In the genomic region with DNA sequence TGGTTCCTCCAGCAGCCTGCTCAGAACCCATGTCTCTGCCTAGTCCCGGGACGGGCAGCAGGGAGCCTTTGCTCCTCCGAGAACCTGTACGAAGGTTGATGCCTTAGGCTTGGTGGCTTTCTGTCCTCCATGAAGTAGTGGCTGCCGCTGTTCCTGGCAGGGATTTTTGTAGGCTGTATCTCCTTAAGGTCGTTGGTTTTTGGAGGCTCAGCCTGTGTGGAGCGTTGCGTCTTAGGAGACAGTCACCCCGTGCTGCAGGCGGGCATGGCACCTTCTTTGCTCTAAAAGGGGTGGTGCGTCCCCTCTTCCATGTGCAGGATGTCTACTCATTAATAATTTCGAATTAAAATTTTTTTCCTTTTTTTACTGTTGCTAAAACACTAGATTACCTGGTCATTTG, we compare ENCODE assay signal across 21 cellular contexts.
DNase-seq lines count a peak whose midpoint lies in the region; ATAC-seq and TF ChIP-seq lines count a peak whose summit lies in the region.
"Had no signal": no experiment of that assay in that cellular context is flagged by ENCODE, and none has a peak within 500 bp of the region (broad histone marks: within the 10 kb centered on the region; RNA-seq: fewer than 3 reads in every experiment).

No MANE protein-coding gene starts in this region.

- intact Hi-C loops in spleen (cut with DNase I; ENCODE audit: low total_unique reads), result no loop called here
- intact Hi-C loops in mammary epithelial cell (cut with micrococcal nuclease), result no loop called here

- CTCF ChIA-PET in mammary epithelial cell (lab: Charles Lee; ENCODE audit: low non-redundant PET), result no interaction called here

- no peaks in the 10 kb centered on the region for H3K27me3 Mint-ChIP-seq in endothelial cell (ENCODE audit: unreplicated experiment)
- H3K27me3 Mint-ChIP-seq: CD4-positive, alpha-beta memory T cell; CD4-positive, CD25-positive, alpha-beta regulatory T cell; CD8-positive, alpha-beta memory T cell had no signal

- ATAC-seq in GM18505 (IDR thresholded peaks at IDR 0.05; ENCODE audit: unreplicated experiment), result no peak

- dilution Hi-C loops in mammary epithelial cell (cut with HindIII; ENCODE audit: low sequenced_read_pairs), result no loop called here

- H3K9ac ChIP-seq in mammary epithelial cell (ENCODE audit: insufficient read depth, low read length), result no peak overlapping the region
- H3K9ac ChIP-seq: BLaER1 had no signal

- H4K20me1 ChIP-seq in mammary epithelial cell (ENCODE audit: insufficient read depth, low read length), result no peaks in the 10 kb centered on the region

- H3K9me3 Mint-ChIP-seq in endothelial cell (ENCODE audit: unreplicated experiment), result no peaks in the 10 kb centered on the region
- H3K9me3 Mint-ChIP-seq: CD14-positive monocyte; CD4-positive, alpha-beta memory T cell; CD4-positive, CD25-positive, alpha-beta regulatory T cell; CD8-positive, alpha-beta memory T cell had no signal

- H3K27ac Mint-ChIP-seq in endothelial cell (ENCODE audit: unreplicated experiment), result no peak overlapping the region
- H3K27ac Mint-ChIP-seq: CD8-positive, alpha-beta memory T cell had no signal

- H3K27me3 ChIP-seq in spleen (replicated peaks in 1 of 7), result no peaks in the 10 kb centered on the region
- no peaks in the 10 kb centered on the region for H3K27me3 ChIP-seq in mammary epithelial cell (ENCODE audit: insufficient read depth, low read length)
- H3K27me3 ChIP-seq: BE2C, BLaER1 had no signal

- in situ Hi-C loops in mammary epithelial cell (cut with MboI; ENCODE audit: low sequenced_read_pairs in 2 of 2), result no loop called here

- H2AFZ ChIP-seq in mammary epithelial cell (ENCODE audit: low read depth, low read length), result no peak overlapping the region

- no peaks in the 10 kb centered on the region for H3K9me3 ChIP-seq in spleen
- H3K9me3 ChIP-seq in mammary epithelial cell (replicated peaks; ENCODE audit: insufficient read depth, low read length), result no peaks in the 10 kb centered on the region
- H3K9me3 ChIP-seq: BE2C, BLaER1 had no signal

- H3K4me2 ChIP-seq in mammary epithelial cell (ENCODE audit: insufficient read depth, low read depth, low read length), result no peak overlapping the region
- H3K4me2 ChIP-seq: BLaER1 had no signal

- H3K79me2 ChIP-seq in mammary epithelial cell (ENCODE audit: insufficient read depth, low read length), result no peaks in the 10 kb centered on the region

- TF ChIP-seq POLR2A in spleen (IDR thresholded peaks at IDR 0.05), result no peak
- TF ChIP-seq POLR2A in GM18505 (IDR thresholded peaks at IDR 0.05; ENCODE audit: borderline replicate concordance, extremely low read depth, insufficient read depth, insufficient read length), result no peak

- H3K4me1 Mint-ChIP-seq in endothelial cell (ENCODE audit: unreplicated experiment), result no peaks in the 10 kb centered on the region
- H3K4me1 Mint-ChIP-seq: CD14-positive monocyte had no signal

- H3K36me3 ChIP-seq in spleen (peaks cover 6 to 100% (median 99%) of the 10 kb centered on the region in 6 donors), mammary epithelial cell (ENCODE audit: insufficient read depth, low read length) (peaks cover 19% of the 10 kb centered on the region)

- H3K4me1 ChIP-seq in spleen, result no peaks in the 10 kb centered on the region
- H3K4me1 ChIP-seq in mammary epithelial cell (ENCODE audit: insufficient read depth, low read length), result no peaks in the 10 kb centered on the region
- H3K4me1 ChIP-seq: BE2C, BLaER1 had no signal

- H3K27ac ChIP-seq in spleen (no peak overlapping the region), mammary epithelial cell (ENCODE audit: insufficient read depth, low read depth, low read length) (no peak overlapping the region)
- H3K27ac ChIP-seq: BLaER1 had no signal

- H3K4me3 ChIP-seq in spleen, result no peak overlapping the region
- no peak overlapping the region for H3K4me3 ChIP-seq in mammary epithelial cell (replicated peaks in 1 of 3; ENCODE audit: insufficient read depth in 1 of 3, low read depth in 2 of 3, low read length in 3 of 3)
- H3K4me3 ChIP-seq: BLaER1 had no signal

- peaks cover 75% of the 10 kb centered on the region for H3K36me3 Mint-ChIP-seq in endothelial cell (ENCODE audit: low read depth, unreplicated experiment)

- WGBS in spleen, 5 donors, result 95 to 97% (median 96%) methylated on average over 10 to 12 of the region's 12 CpGs
- WGBS in mammary epithelial cell (ENCODE audit: low coverage, missing lambda C conversion rate), result 96% methylated on average over 9 of the region's 12 CpGs

- peak; percentile 41 for DNase-seq in activated effector memory CD4-positive, alpha-beta T cell treated with anti-CD3 and anti-CD28 coated beads, Interleukin-2, amount 50 U/mL, for 16 hours
- DNase-seq in activated effector memory CD4-positive, alpha-beta T cell treated with Interleukin-2 at 50 U/mL for 16 hours, result no peak
- DNase-seq in endothelial cell (ENCODE audit: low spot score) (no peak), mesenteric fat pad (ENCODE audit: low spot score) (peak; percentile 51), spleen (peak; percentile 44), mammary epithelial cell (no peak), DMS114 treated with DMSO at 0.1 percent for 48 hours (lab: John Stamatoyannopoulos, UW; ENCODE audit: unreplicated experiment) (no peak)
- DNase-seq: 8988T; ACHN; BE2C; C1 segment of cervical spinal cord; CD4-positive, alpha-beta memory T cell; CD4-positive, CD25-positive, alpha-beta regulatory T cell; CD8-positive, alpha-beta memory T cell; COR-L47; DMS 273 treated with DMSO at 0.1 percent for 48 hours; DMS79 treated with DMSO at 0.1 percent for 48 hours; GF-D8 had no signal

- no peak for TF ChIP-seq CTCF in endothelial cell (IDR thresholded peaks at IDR 0.05; ENCODE audit: unreplicated experiment)
- TF ChIP-seq CTCF in spleen (IDR thresholded peaks at IDR 0.05 in 8 of 11, conservative IDR thresholded peaks at IDR 0.05 in 3 of 11), result no peak
- TF ChIP-seq CTCF in mammary epithelial cell (conservative IDR thresholded peaks at IDR 0.05 in 1 of 2, IDR thresholded peaks at IDR 0.05 in 1 of 2; ENCODE audit: extremely low read depth in 1 of 2, insufficient read depth in 1 of 2, low read depth in 1 of 2, low read length in 2 of 2), result no peak

- no TSS peak for BruUV-seq in mammary epithelial cell (replicated peaks; lab: Mats Ljungman, UMichigan)

- peak overlapping the region; percentile 43 for H3K4me3 Mint-ChIP-seq in endothelial cell (ENCODE audit: unreplicated experiment)
- H3K4me3 Mint-ChIP-seq: CD14-positive monocyte; CD4-positive, alpha-beta memory T cell; CD4-positive, CD25-positive, alpha-beta regulatory T cell; CD8-positive, alpha-beta memory T cell had no signal

Comparison
In these comparisons a context has a peak if more than half of its experiments do, and no peak if none do; other contexts are left out.
1. DNase-seq: peak in activated effector memory CD4-positive, alpha-beta T cell treated with anti-CD3 and anti-CD28 coated beads, Interleukin-2, amount 50 U/mL, for 16 hours (single experiment), mesenteric fat pad (single experiment) and spleen (single experiment); none in activated effector memory CD4-positive, alpha-beta T cell treated with Interleukin-2 at 50 U/mL for 16 hours (single experiment), endothelial cell (single experiment), mammary epithelial cell (single experiment) and DMS114 treated with DMSO at 0.1 percent for 48 hours (single experiment).